ENCODE assay signal across 15 cellular contexts in genomic region chr2:68646303-68646702, GRCh38. TPM values are rescaled to one million over a fixed set of nuclear protein-coding genes. Genes with fewer than 3 reads are reported as not detected.
A peak's percentile ranks its signal among the peaks of the same experiment; 100 is the strongest.
DNase-seq lines count a peak whose midpoint lies in the region; ATAC-seq and TF ChIP-seq lines count a peak whose summit lies in the region.
"Had no signal": no experiment of that assay in that cellular context is flagged by ENCODE, and none has a peak within 500 bp of the region (broad histone marks: within the 10 kb centered on the region; RNA-seq: fewer than 3 reads in every experiment).

No MANE protein-coding gene starts in this region.

- no peaks in the 10 kb centered on the region for H3K79me2 ChIP-seq in SK-N-SH (ENCODE audit: insufficient read depth)
- H3K79me2 ChIP-seq in mammary epithelial cell (ENCODE audit: insufficient read depth, low read length), result no peaks in the 10 kb centered on the region

- TF ChIP-seq CTCF in SK-N-SH (IDR thresholded peaks at IDR 0.05), result no peak
- TF ChIP-seq CTCF in mammary epithelial cell (conservative IDR thresholded peaks at IDR 0.05 in 1 of 2, IDR thresholded peaks at IDR 0.05 in 1 of 2; ENCODE audit: extremely low read depth in 1 of 2, insufficient read depth in 1 of 2, low read depth in 1 of 2, low read length in 2 of 2), result peak in 1 of 2 donors; percentile 54

- no peak overlapping the region for H3K9ac ChIP-seq in SK-N-SH
- no peak overlapping the region for H3K9ac ChIP-seq in mammary epithelial cell (ENCODE audit: insufficient read depth, low read length)

- no peaks in the 10 kb centered on the region for H3K9me2 ChIP-seq in SK-N-SH

- BruUV-seq in mammary epithelial cell (replicated peaks; lab: Mats Ljungman, UMichigan), result no TSS peak

- peak; percentile 59 for TF ChIP-seq RAD21 in SK-N-SH (IDR thresholded peaks at IDR 0.05; ENCODE audit: low read length)

- dilution Hi-C loops in mammary epithelial cell (cut with HindIII; ENCODE audit: low sequenced_read_pairs), result no loop called here

- in situ Hi-C loops in mammary epithelial cell (cut with MboI; ENCODE audit: low sequenced_read_pairs in 2 of 2), result no loop called here

- no peak overlapping the region for H3K4me3 ChIP-seq in SK-N-SH (ENCODE audit: low read depth in 2 of 2, low read length in 1 of 2)
- no peak overlapping the region for H3K4me3 ChIP-seq in mammary epithelial cell (replicated peaks in 1 of 3; ENCODE audit: insufficient read depth in 1 of 3, low read depth in 2 of 3, low read length in 3 of 3)
- H3K4me3 ChIP-seq: left ventricle myocardium inferior had no signal

- DNase-seq in SK-N-SH, result no peak
- peak; percentile 1 for DNase-seq in NCI-H460 (ENCODE audit: extremely low read depth, low read depth)
- peak; percentile 24 for DNase-seq in mammary epithelial cell
- DNase-seq in NCI-H1436 treated with DMSO at 0.1 percent for 48 hours (lab: John Stamatoyannopoulos, UW), result no peak
- DNase-seq in stimulated activated CD4-positive, alpha-beta T cell treated with anti-CD3 and anti-CD28 coated beads, Interleukin-4, amount 100 ng/mL, for 24 hours, result no peak
- DNase-seq in cortex of kidney (lab: John Stamatoyannopoulos, UW), result no peak
- no peak for DNase-seq in substantia nigra (lab: John Stamatoyannopoulos, UW)
- DNase-seq: amniotic stem cell; effector CD4-positive, alpha-beta T cell; left ventricle myocardium inferior; nucleus accumbens; RPMI8226; stimulated activated CD4-positive, alpha-beta T cell treated with anti-CD3 and anti-CD28 coated beads, Interleukin-12 subunit alpha, Interleukin-12 subunit beta, amount 100 ng/mL, for 4 hours had no signal

- H2AFZ ChIP-seq in SK-N-SH (ENCODE audit: low read depth), result no peak overlapping the region
- no peak overlapping the region for H2AFZ ChIP-seq in mammary epithelial cell (ENCODE audit: low read depth, low read length)

- no peak for ATAC-seq in SK-N-SH treated with all-trans-retinoic acid at 6 μM for 48 hours
- ATAC-seq: WTC11 had no signal

- intact Hi-C loops in mammary epithelial cell (cut with micrococcal nuclease), result loop anchor here (1.0 kb wide), 2 partner anchors 158 to 183 kb away; no protein-coding TSS in a partner anchor

- TF ChIP-seq EP300 in SK-N-SH (IDR thresholded peaks at IDR 0.05; ENCODE audit: borderline replicate concordance in 1 of 2, low read depth in 1 of 2, low read length in 1 of 2), result no peak

- CTCF ChIA-PET in SK-N-SH (lab: Yijun Ruan, JAX), result interaction anchor here (1.0 to 5.5 kb wide), 11 partner anchors 10 to 279 kb away, joined by 3 to 26 read pairs (median 4); no protein-coding TSS in a partner anchor
- CTCF ChIA-PET in mammary epithelial cell (lab: Charles Lee; ENCODE audit: low non-redundant PET), result interaction anchor here (0.6 to 1.1 kb wide), 4 partner anchors 51 to 188 kb away, joined by 3 to 8 read pairs (median 5); no protein-coding TSS in a partner anchor

- H3K4me1 ChIP-seq in SK-N-SH (ENCODE audit: control insufficient read depth in 1 of 2, insufficient read depth in 2 of 2, low read depth in 1 of 2, low read length in 1 of 2) (no peaks in the 10 kb centered on the region; a peak in 1 of 4 replicates), mammary epithelial cell (ENCODE audit: insufficient read depth, low read length) (peaks cover 9% of the 10 kb centered on the region)

- no peaks in the 10 kb centered on the region for H3K36me3 ChIP-seq in SK-N-SH (replicated peaks in 1 of 2; ENCODE audit: control insufficient read depth in 1 of 2, insufficient read depth in 2 of 2, low read length in 1 of 2)
- no peaks in the 10 kb centered on the region for H3K36me3 ChIP-seq in mammary epithelial cell (ENCODE audit: insufficient read depth, low read length)
- H3K36me3 ChIP-seq: left ventricle myocardium inferior had no signal

- POLR2A ChIA-PET in SK-N-SH (lab: Yijun Ruan, JAX), result no interaction called here

- H3K27ac ChIP-seq in SK-N-SH (ENCODE audit: low read depth in 2 of 2, low read length in 1 of 2), result no peak overlapping the region
- no peak overlapping the region for H3K27ac ChIP-seq in mammary epithelial cell (ENCODE audit: insufficient read depth, low read depth, low read length)
- no peak overlapping the region for H3K27ac ChIP-seq in substantia nigra (ENCODE audit: low read depth, low read length, poor library complexity, severe bottlenecking)
- H3K27ac ChIP-seq: left ventricle myocardium inferior had no signal

- H3F3A ChIP-seq in SK-N-SH (replicated peaks; ENCODE audit: insufficient read depth), result no peaks in the 10 kb centered on the region

- H3K27me3 ChIP-seq in SK-N-SH (ENCODE audit: insufficient read depth) (peaks cover 41% of the 10 kb centered on the region), mammary epithelial cell (ENCODE audit: insufficient read depth, low read length) (peaks cover 21% of the 10 kb centered on the region)

- H3K9me3 ChIP-seq in SK-N-SH (no peaks in the 10 kb centered on the region), mammary epithelial cell (replicated peaks; ENCODE audit: insufficient read depth, low read length) (no peaks in the 10 kb centered on the region)

- no peaks in the 10 kb centered on the region for H4K20me1 ChIP-seq in SK-N-SH (ENCODE audit: insufficient read depth)
- H4K20me1 ChIP-seq in mammary epithelial cell (ENCODE audit: insufficient read depth, low read length), result no peaks in the 10 kb centered on the region

- H3K4me2 ChIP-seq in SK-N-SH (no peak overlapping the region), mammary epithelial cell (ENCODE audit: insufficient read depth, low read depth, low read length) (no peak overlapping the region)

- 53% methylated on average over 3 of the region's 3 CpGs for WGBS in SK-N-SH (ENCODE audit: low lambda C conversion rate)
- WGBS in mammary epithelial cell (ENCODE audit: low coverage, missing lambda C conversion rate), result 86% methylated on average over 3 of the region's 3 CpGs

TF ChIP-seq in SK-N-SH, 30 proteins besides CTCF, POLR2A, EP300 and RAD21:
- TF ChIP-seq RCOR1 (IDR thresholded peaks at IDR 0.05; ENCODE audit: low read length) (no peak), POLR2AphosphoS5 (IDR thresholded peaks at IDR 0.05; ENCODE audit: low read depth, low read length) (no peak), ELF1 (IDR thresholded peaks at IDR 0.05) (no peak), TCF12 (IDR thresholded peaks at IDR 0.05) (no peak), MXI1 (IDR thresholded peaks at IDR 0.05; ENCODE audit: low read depth, low read length) (no peak)

TF ChIP-seq in SK-N-SH treated with all-trans-retinoic acid at 6 μM for 48 hours, 23 proteins besides CTCF, POLR2A, EP300 and RAD21 (continues in another document):
- TF ChIP-seq, protein P1, sequence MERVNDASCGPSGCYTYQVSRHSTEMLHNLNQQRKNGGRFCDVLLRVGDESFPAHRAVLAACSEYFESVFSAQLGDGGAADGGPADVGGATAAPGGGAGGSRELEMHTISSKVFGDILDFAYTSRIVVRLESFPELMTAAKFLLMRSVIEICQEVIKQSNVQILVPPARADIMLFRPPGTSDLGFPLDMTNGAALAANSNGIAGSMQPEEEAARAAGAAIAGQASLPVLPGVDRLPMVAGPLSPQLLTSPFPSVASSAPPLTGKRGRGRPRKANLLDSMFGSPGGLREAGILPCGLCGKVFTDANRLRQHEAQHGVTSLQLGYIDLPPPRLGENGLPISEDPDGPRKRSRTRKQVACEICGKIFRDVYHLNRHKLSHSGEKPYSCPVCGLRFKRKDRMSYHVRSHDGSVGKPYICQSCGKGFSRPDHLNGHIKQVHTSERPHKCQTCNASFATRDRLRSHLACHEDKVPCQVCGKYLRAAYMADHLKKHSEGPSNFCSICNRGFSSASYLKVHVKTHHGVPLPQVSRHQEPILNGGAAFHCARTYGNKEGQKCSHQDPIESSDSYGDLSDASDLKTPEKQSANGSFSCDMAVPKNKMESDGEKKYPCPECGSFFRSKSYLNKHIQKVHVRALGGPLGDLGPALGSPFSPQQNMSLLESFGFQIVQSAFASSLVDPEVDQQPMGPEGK (CRISPR knock-in tag; IDR thresholded peaks at IDR 0.05; ENCODE audit: borderline replicate concordance), result no peak
- TF ChIP-seq SNAI2 (CRISPR knock-in tag; IDR thresholded peaks at IDR 0.05) (no peak), BACH2 (CRISPR knock-in tag; IDR thresholded peaks at IDR 0.05; ENCODE audit: borderline replicate concordance) (no peak), TSHZ2 (CRISPR knock-in tag; IDR thresholded peaks at IDR 0.05) (no peak), GLIS3 (CRISPR knock-in tag; IDR thresholded peaks at IDR 0.05) (no peak), ISL1 (CRISPR knock-in tag; IDR thresholded peaks at IDR 0.05) (no peak)

RNA-seq across cellular contexts. Expression of gene PROKR1, which starts 2.9 kb away (rescaled TPM):
- polyA plus RNA-seq in SK-N-SH (2012; rRNA removed) (not detected in 2 replicates), mammary epithelial cell (0.01 TPM)
- polyA plus RNA-seq in SK-N-SH (2012; cell fraction: cytosol; rRNA removed), result not detected in 2 replicates
- 0.05 and 0.06 TPM in 2 replicates for polyA plus RNA-seq in SK-N-SH (2012; cell fraction: nucleus; rRNA removed)
- total RNA-seq in NCI-H460 (2014; rRNA removed; shearing (Covaris generic)), result not detected in 2 replicates
- polyA plus RNA-seq in NCI-H460 (2014; cell fraction: nucleus; rRNA removed), result not detected in 2 replicates
- not detected for total RNA-seq in mammary epithelial cell
- polyA minus RNA-seq in mammary epithelial cell, result not detected
- total RNA-seq: left ventricle myocardium inferior had no signal

Comparison
In these comparisons a context has a peak if more than half of its experiments do, and no peak if none do; other contexts are left out.
1. DNase-seq: peak in NCI-H460 (single experiment) and mammary epithelial cell (single experiment); none in SK-N-SH (single experiment), NCI-H1436 treated with DMSO at 0.1 percent for 48 hours (single experiment), stimulated activated CD4-positive, alpha-beta T cell treated with anti-CD3 and anti-CD28 coated beads, Interleukin-4, amount 100 ng/mL, for 24 hours (single experiment), cortex of kidney (single experiment) and substantia nigra (0 of 49).